Comparison of ENCODE assay signal across 11 cellular contexts in the genomic region with DNA sequence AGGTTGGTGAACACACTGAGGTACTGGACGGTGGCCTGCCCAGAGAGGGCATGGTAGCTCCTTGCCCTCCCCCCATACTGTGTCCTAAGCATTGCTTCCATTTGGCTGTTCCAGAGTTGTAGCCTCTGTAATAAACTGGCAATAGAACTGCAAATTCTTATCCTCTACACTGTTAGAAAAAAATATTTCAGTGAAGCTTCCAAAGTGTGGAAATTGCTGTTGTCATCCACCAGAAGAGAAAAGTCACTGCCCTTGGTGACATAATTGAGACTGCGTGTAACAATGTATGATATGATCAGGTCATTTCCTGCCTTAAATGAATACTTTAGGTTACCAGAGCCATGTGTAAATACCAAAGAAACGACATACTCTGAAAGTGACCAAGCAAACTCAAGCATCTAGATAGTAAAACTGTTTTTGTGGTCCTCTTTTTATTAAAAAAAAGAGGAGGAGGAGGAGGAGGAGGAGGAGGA.
A peak's percentile ranks its signal among the peaks of the same experiment; 100 is the strongest.
DNase-seq lines count a peak whose midpoint lies in the region; ATAC-seq and TF ChIP-seq lines count a peak whose summit lies in the region.
"Had no signal": no experiment of that assay in that cellular context is flagged by ENCODE, and none has a peak within 500 bp of the region (broad histone marks: within the 10 kb centered on the region; RNA-seq: fewer than 3 reads in every experiment).

No MANE protein-coding gene starts in this region.

- no peaks in the 10 kb centered on the region for H3K9me3 Mint-ChIP-seq in activated naive CD8-positive, alpha-beta T cell (ENCODE audit: low read depth)
- no peaks in the 10 kb centered on the region for H3K9me3 Mint-ChIP-seq in neural progenitor cell
- no peaks in the 10 kb centered on the region for H3K9me3 Mint-ChIP-seq in H9

- intact Hi-C loops in HCT116 (cut with micrococcal nuclease), result no loop called here

- peak overlapping the region; percentile 74 for H3K27ac Mint-ChIP-seq in activated naive CD8-positive, alpha-beta T cell
- H3K27ac Mint-ChIP-seq in neural progenitor cell (no peak overlapping the region), H9 (no peak overlapping the region)

- H2BK15ac ChIP-seq in H9 (ENCODE audit: low read depth, low read length), result no peak overlapping the region

- H3K56ac ChIP-seq in H9 (ENCODE audit: insufficient read length, low read depth, low read length), result no peak overlapping the region

- no peaks in the 10 kb centered on the region for H3K27me3 Mint-ChIP-seq in activated naive CD8-positive, alpha-beta T cell
- H3K27me3 Mint-ChIP-seq in neural progenitor cell (ENCODE audit: insufficient read depth, low read depth) (no peaks in the 10 kb centered on the region), H9 (ENCODE audit: low read depth) (no peaks in the 10 kb centered on the region)

- H3K27ac ChIP-seq in HCT116 (ENCODE audit: low read depth, low read length), result no peak overlapping the region
- H3K27ac ChIP-seq in neural progenitor cell, result no peak overlapping the region
- H3K27ac ChIP-seq in H9 (ENCODE audit: insufficient read length, low read depth, low read length), result no peak overlapping the region
- H3K27ac ChIP-seq: testis had no signal

- H2AK5ac ChIP-seq in H9 (ENCODE audit: insufficient read length, low read length), result no peak overlapping the region

- H3K14ac ChIP-seq in H9 (ENCODE audit: insufficient read depth, low read length), result no peak overlapping the region

- H3K36me3 Mint-ChIP-seq in activated naive CD8-positive, alpha-beta T cell, result peaks cover 6% of the 10 kb centered on the region
- H3K36me3 Mint-ChIP-seq in neural progenitor cell (peaks cover 6% of the 10 kb centered on the region), H9 (ENCODE audit: insufficient read depth in 1 of 3, low read depth in 3 of 3) (peaks cover 4 to 39% (median 19%) of the 10 kb centered on the region in 3 experiments; a peak in 5 of 7 replicates)

- H3K4me3 ChIP-seq in HCT116 (replicated peaks in 1 of 2; ENCODE audit: low read depth in 1 of 2, low read length in 2 of 2) (no peak overlapping the region), neural progenitor cell (no peak overlapping the region)
- H3K4me3 ChIP-seq: testis had no signal

- H3K36me3 ChIP-seq in HCT116 (ENCODE audit: control insufficient read depth in 1 of 2, insufficient read depth in 2 of 2, low read length in 2 of 2) (peaks cover 44 to 62% of the 10 kb centered on the region in 2 experiments), neural progenitor cell (no peaks in the 10 kb centered on the region)

- H3K79me2 ChIP-seq in HCT116 (ENCODE audit: insufficient read depth, low read length) (peaks cover 59% of the 10 kb centered on the region; the same call in 1 of the 2 replicates), neural progenitor cell (ENCODE audit: low read depth) (no peaks in the 10 kb centered on the region), H9 (ENCODE audit: insufficient read depth, low read length) (no peaks in the 10 kb centered on the region)

- no peak overlapping the region for H2BK120ac ChIP-seq in H9 (ENCODE audit: low read depth, low read length, poor library complexity, severe bottlenecking)

- peak; percentile 50 for DNase-seq in AG08395 (ENCODE audit: low spot score)
- DNase-seq in HCT116 (ENCODE audit: low read depth, low spot score), result no peak
- DNase-seq in hepatic stellate cell (ENCODE audit: low spot score), result peak; percentile 40
- no peak for DNase-seq in neural progenitor cell (ENCODE audit: low spot score)
- DNase-seq in NCI-H2227 treated with DMSO at 0.1 percent for 48 hours (lab: John Stamatoyannopoulos, UW), result no peak
- DNase-seq in H9, result no peak
- DNase-seq in NCI-H446 (lab: John Stamatoyannopoulos, UW), result no peak
- DNase-seq: GDM1, hippocampal formation, testis had no signal

- H2BK20ac ChIP-seq in H9 (ENCODE audit: low read depth, low read length, poor library complexity, severe bottlenecking), result no peak overlapping the region

- no peak for TF ChIP-seq POLR2A in HCT116 (IDR thresholded peaks at IDR 0.05; ENCODE audit: borderline replicate concordance, extremely low read depth, insufficient read depth, insufficient read length)

- no peak overlapping the region for H3K4ac ChIP-seq in H9 (ENCODE audit: low read depth, low read length)

- RAD21 ChIA-PET in HCT116 (lab: Charles Lee; ENCODE audit: low non-redundant PET in 1 of 2, low total read pairs in 2 of 2, uncharacterized antibody in 2 of 2, unreplicated experiment in 2 of 2), result no interaction called here

- no peak; the same call in 1 of the 2 replicates for ATAC-seq in HCT116

- no peaks in the 10 kb centered on the region for H3K23me2 ChIP-seq in H9 (ENCODE audit: insufficient read length, low read depth, low read length, poor library complexity, severe bottlenecking)

- no peak overlapping the region for H4K5ac ChIP-seq in H9 (ENCODE audit: insufficient read length, low read depth, low read length)

- no peak overlapping the region for H3K23ac ChIP-seq in H9 (ENCODE audit: insufficient read length, low read depth, low read length)

- H3K27me3 ChIP-seq in HCT116 (ENCODE audit: insufficient read depth, low read length), result no peaks in the 10 kb centered on the region
- no peaks in the 10 kb centered on the region for H3K27me3 ChIP-seq in neural progenitor cell
- no peaks in the 10 kb centered on the region for H3K27me3 ChIP-seq in H9 (ENCODE audit: insufficient read depth, low read length)
- H3K27me3 ChIP-seq: testis had no signal

- H3K18ac ChIP-seq in H9 (ENCODE audit: insufficient read length, low read depth, low read length), result no peak overlapping the region

- H4K20me1 ChIP-seq in HCT116 (ENCODE audit: insufficient read depth) (no peaks in the 10 kb centered on the region), neural progenitor cell (ENCODE audit: low read depth) (no peaks in the 10 kb centered on the region), H9 (ENCODE audit: control insufficient read depth, insufficient read depth, insufficient read length) (no peaks in the 10 kb centered on the region)

- H3K4me1 ChIP-seq in HCT116 (ENCODE audit: control insufficient read depth in 1 of 2, insufficient read depth in 2 of 2, low read length in 2 of 2) (no peaks in the 10 kb centered on the region), neural progenitor cell (no peaks in the 10 kb centered on the region), H9 (ENCODE audit: insufficient read depth, low read length) (no peaks in the 10 kb centered on the region)
- H3K4me1 ChIP-seq: testis had no signal

- no peak overlapping the region for H4K8ac ChIP-seq in H9 (replicated peaks; ENCODE audit: insufficient read length, low read depth, low read length)

- CTCF ChIA-PET in HCT116 (lab: Charles Lee), result interaction anchor here (0.6 kb wide), 1 partner anchor 164 kb away, joined by 3 read pairs; no protein-coding TSS in a partner anchor

- no peak overlapping the region for H4K91ac ChIP-seq in H9 (ENCODE audit: insufficient read length, low read depth, low read length)

- WGBS in H9 (ENCODE audit: extremely low coverage, insufficient read length, low lambda C conversion rate), result no CpG with 5 or more reads among the region's 3 CpGs

- H3K9ac ChIP-seq in HCT116 (ENCODE audit: low read length) (no peak overlapping the region), neural progenitor cell (no peak overlapping the region), H9 (ENCODE audit: extremely low read depth, insufficient read length, low read length) (no peak overlapping the region)

- H2AFZ ChIP-seq in HCT116 (ENCODE audit: low read depth, low read length, poor library complexity, severe bottlenecking), result no peak overlapping the region
- H2AFZ ChIP-seq in neural progenitor cell (replicated peaks), result no peak overlapping the region
- no peak overlapping the region for H2AFZ ChIP-seq in H9 (ENCODE audit: low read length)

- H2BK5ac ChIP-seq in H9 (ENCODE audit: insufficient read length, low read length), result no peak overlapping the region

- H3K9me3 ChIP-seq in HCT116 (ENCODE audit: control insufficient read depth in 1 of 2, insufficient read depth in 1 of 2, low read depth in 1 of 2, low read length in 2 of 2) (no peaks in the 10 kb centered on the region), neural progenitor cell (ENCODE audit: low read depth) (no peaks in the 10 kb centered on the region), H9 (ENCODE audit: control insufficient read depth, low read depth, low read length) (no peaks in the 10 kb centered on the region)
- H3K9me3 ChIP-seq: testis had no signal

- POLR2A ChIA-PET in HCT116 (lab: Charles Lee), result interaction anchor here (1.5 kb wide), 1 partner anchor 8 kb away, joined by 4 read pairs; no protein-coding TSS in a partner anchor

- no peaks in the 10 kb centered on the region for H3F3A ChIP-seq in neural progenitor cell (ENCODE audit: low read depth)

- TF ChIP-seq CTCF in HCT116 (IDR thresholded peaks at IDR 0.05 in 2 of 3, conservative IDR thresholded peaks at IDR 0.05 in 1 of 3; ENCODE audit: borderline replicate concordance in 1 of 3, insufficient read depth in 1 of 3, low read depth in 2 of 3, low read length in 2 of 3) (no peak), neural progenitor cell (IDR thresholded peaks at IDR 0.05) (no peak), H9 (conservative IDR thresholded peaks at IDR 0.05) (no peak)

- no peaks in the 10 kb centered on the region for H3K9me2 ChIP-seq in HCT116 (ENCODE audit: insufficient read depth)

- BruUV-seq in HCT116 (replicated peaks; lab: Mats Ljungman, UMichigan), result no TSS peak

- no peak overlapping the region for H2BK12ac ChIP-seq in H9 (ENCODE audit: insufficient read length, low read depth, low read length)

- TF ChIP-seq RAD21 in HCT116 (IDR thresholded peaks at IDR 0.05; ENCODE audit: low read depth), result no peak

- no peaks in the 10 kb centered on the region for H3K79me1 ChIP-seq in H9 (ENCODE audit: insufficient read depth, low read depth, low read length, poor library complexity, severe bottlenecking)

- no peak overlapping the region for H3K4me3 Mint-ChIP-seq in activated naive CD8-positive, alpha-beta T cell
- H3K4me3 Mint-ChIP-seq in neural progenitor cell (no peak overlapping the region), H9 (no peak overlapping the region)

- H3T11ph ChIP-seq in H9 (ENCODE audit: low read length), result no peak overlapping the region

- no peak overlapping the region for H3K4me2 ChIP-seq in HCT116 (ENCODE audit: low read length)
- no peak overlapping the region for H3K4me2 ChIP-seq in neural progenitor cell
- no peak overlapping the region for H3K4me2 ChIP-seq in H9 (ENCODE audit: insufficient read depth, insufficient read length, low read length)

- H3K4me1 Mint-ChIP-seq in activated naive CD8-positive, alpha-beta T cell (ENCODE audit: low read depth), result peaks cover 11% of the 10 kb centered on the region
- H3K4me1 Mint-ChIP-seq in neural progenitor cell (no peaks in the 10 kb centered on the region), H9 (no peaks in the 10 kb centered on the region)

TF ChIP-seq in HCT116, 20 proteins besides CTCF, POLR2A, EP300 and RAD21 (continues in another document):
- no peak for TF ChIP-seq SP1 (IDR thresholded peaks at IDR 0.05; ENCODE audit: low read depth)
- no peak for TF ChIP-seq SIN3A (IDR thresholded peaks at IDR 0.05; ENCODE audit: low read depth)

Comparison
In these comparisons a context has a peak if more than half of its experiments do, and no peak if none do; other contexts are left out.
1. DNase-seq: peak in AG08395 (single experiment) and hepatic stellate cell (single experiment); none in HCT116 (single experiment), neural progenitor cell (single experiment), NCI-H2227 treated with DMSO at 0.1 percent for 48 hours (single experiment), H9 (single experiment) and NCI-H446 (0 of 2).